Comparison of ENCODE assay signal across 30 cellular contexts in the genomic region with DNA sequence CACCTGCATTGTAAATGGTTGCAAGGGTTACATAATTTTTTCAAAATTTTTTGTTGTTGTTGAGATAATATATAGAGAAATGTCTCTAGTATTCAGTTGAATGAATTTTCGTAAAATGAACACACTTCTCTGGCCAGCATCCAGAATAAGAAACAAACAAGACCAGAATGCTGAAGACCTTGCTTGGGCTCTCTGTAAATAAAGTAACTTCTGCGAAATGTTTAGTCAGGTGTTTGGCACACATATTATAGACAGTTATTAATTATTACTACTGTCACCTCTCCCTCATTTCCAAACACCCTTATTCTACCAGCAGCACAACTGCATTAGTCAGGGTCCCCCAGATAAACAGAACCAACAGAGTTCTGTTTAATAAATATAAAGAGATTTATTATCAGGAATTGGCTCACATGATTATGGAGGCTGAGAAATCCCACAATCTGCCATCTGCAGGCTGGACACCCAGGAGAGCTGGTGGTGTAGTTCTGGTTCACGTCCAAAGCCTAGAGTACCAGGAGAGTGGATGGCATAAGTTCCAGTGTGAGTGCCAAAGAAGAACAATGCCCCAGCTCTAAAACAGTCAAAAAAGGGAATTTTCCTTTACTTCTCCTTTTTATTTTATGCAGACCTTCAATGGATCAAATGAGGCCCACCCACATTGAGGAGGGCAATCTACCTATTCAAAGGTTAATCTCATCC. TPM values are rescaled to one million over a fixed set of nuclear protein-coding genes. Genes with fewer than 3 reads are reported as not detected.
"Had no signal": no experiment of that assay in that cellular context is flagged by ENCODE, and none has a peak within 500 bp of the region (broad histone marks: within the 10 kb centered on the region; RNA-seq: fewer than 3 reads in every experiment).

No MANE protein-coding gene starts in this region.

- H3K4me3 Mint-ChIP-seq: activated B cell treated with CpG ODN at 0.5 μM for 24 hours; activated CD8-positive, alpha-beta T cell treated with anti-CD3 and anti-CD28 coated beads for 36 hours; activated T-cell treated with anti-CD3 and anti-CD28 coated beads, Interleukin-2, amount 50 U/mL, for 4 hours; activated T-helper 17 cell treated with anti-CD3 and anti-CD28 coated beads, Interleukin-2, amount 50 U/mL, for 72 hours; dendritic cell treated with granulocyte-macrophage colony-stimulating factor and Interleukin-4, amounts not matched to agents 40 ng/mL and 50 ng/mL, for 4 days; endodermal cell; immature natural killer cell; memory B cell; naive thymus-derived CD4-positive, alpha-beta T cell; neural crest cell; type B pancreatic cell had no signal

- H3K4me1 Mint-ChIP-seq: activated B cell treated with CpG ODN at 0.5 μM for 24 hours; activated T-helper 17 cell treated with anti-CD3 and anti-CD28 coated beads, Interleukin-2, amount 50 U/mL, for 72 hours; endodermal cell; immature natural killer cell; memory B cell; naive thymus-derived CD4-positive, alpha-beta T cell; neural crest cell had no signal

- H3K27me3 ChIP-seq: brain microvascular endothelial cell, heart left ventricle, pancreas had no signal

- H3K4me3 ChIP-seq: heart left ventricle, pancreas, prostate gland, thoracic aorta had no signal

- H3K27ac ChIP-seq: brain microvascular endothelial cell, heart left ventricle, pancreas, prostate gland, thoracic aorta had no signal

- H3K27me3 Mint-ChIP-seq: dendritic cell treated with granulocyte-macrophage colony-stimulating factor and Interleukin-4, amounts not matched to agents 40 ng/mL and 50 ng/mL, for 4 days had no signal

- H3K4me1 ChIP-seq: heart left ventricle had no signal

- DNase-seq: activated B cell treated with CpG ODN at 0.5 μM for 24 hours; activated CD4-positive, alpha-beta T cell treated with anti-CD3 and anti-CD28 coated beads, Interleukin-2, amount 50 U/mL, for 1 hour; activated CD8-positive, alpha-beta T cell treated with anti-CD3 and anti-CD28 coated beads for 36 hours; activated gamma-delta T cell treated with Interleukin-2 at 50 U/mL for 16 hours; activated naive CD4-positive, alpha-beta T cell treated with anti-CD3 and anti-CD28 coated beads, Interleukin-2, amount 50 U/mL, for 16 hours; activated T-cell treated with anti-CD3 and anti-CD28 coated beads, Interleukin-2, amount 50 U/mL, for 4 hours; amniotic stem cell; brain microvascular endothelial cell; endodermal cell; foreskin fibroblast; heart left ventricle; hypothalamus; immature natural killer cell; kidney; left colon; midbrain; naive thymus-derived CD4-positive, alpha-beta T cell; nucleus accumbens; retina; stimulated activated naive CD4-positive, alpha-beta T cell treated with Interleukin-2 at 50 U/mL for 16 hours; T-helper 2 cell had no signal

- H3K9me3 Mint-ChIP-seq: activated B cell treated with CpG ODN at 0.5 μM for 24 hours; activated CD8-positive, alpha-beta T cell treated with anti-CD3 and anti-CD28 coated beads for 36 hours; activated T-cell treated with anti-CD3 and anti-CD28 coated beads, Interleukin-2, amount 50 U/mL, for 4 hours; activated T-helper 17 cell treated with anti-CD3 and anti-CD28 coated beads, Interleukin-2, amount 50 U/mL, for 72 hours; dendritic cell treated with granulocyte-macrophage colony-stimulating factor and Interleukin-4, amounts not matched to agents 40 ng/mL and 50 ng/mL, for 4 days; endodermal cell; memory B cell; naive thymus-derived CD4-positive, alpha-beta T cell; neural crest cell; type B pancreatic cell had no signal

- H3K27ac Mint-ChIP-seq: activated B cell treated with CpG ODN at 0.5 μM for 24 hours; activated CD8-positive, alpha-beta T cell treated with anti-CD3 and anti-CD28 coated beads for 36 hours; activated T-helper 17 cell treated with anti-CD3 and anti-CD28 coated beads, Interleukin-2, amount 50 U/mL, for 72 hours; dendritic cell treated with granulocyte-macrophage colony-stimulating factor and Interleukin-4, amounts not matched to agents 40 ng/mL and 50 ng/mL, for 4 days; endodermal cell; immature natural killer cell; memory B cell; naive thymus-derived CD4-positive, alpha-beta T cell; type B pancreatic cell had no signal

- H3K9me3 ChIP-seq: heart left ventricle, pancreas, prostate gland, thoracic aorta had no signal

- H3K36me3 ChIP-seq: brain microvascular endothelial cell, heart left ventricle, pancreas, prostate gland, thoracic aorta had no signal

- ATAC-seq: activated CD8-positive, alpha-beta T cell treated with anti-CD3 and anti-CD28 coated beads for 36 hours; activated T-cell treated with anti-CD3 and anti-CD28 coated beads, Interleukin-2, amount 50 U/mL, for 4 hours; activated T-helper 17 cell treated with anti-CD3 and anti-CD28 coated beads, Interleukin-2, amount 50 U/mL, for 72 hours; esophagus mucosa; heart left ventricle; left colon; naive thymus-derived CD4-positive, alpha-beta T cell had no signal

RNA-seq across cellular contexts. Expression of a gene that starts 44.1 kb away (rescaled TPM):
- total RNA-seq: activated CD8-positive, alpha-beta T cell treated with anti-CD3 and anti-CD28 coated beads for 36 hours; activated T-cell treated with anti-CD3 and anti-CD28 coated beads, Interleukin-2, amount 50 U/mL, for 4 hours; activated T-helper 17 cell treated with anti-CD3 and anti-CD28 coated beads, Interleukin-2, amount 50 U/mL, for 72 hours had no signal
